Comparison of ENCODE assay signal across 27 cellular contexts in the genomic region with DNA sequence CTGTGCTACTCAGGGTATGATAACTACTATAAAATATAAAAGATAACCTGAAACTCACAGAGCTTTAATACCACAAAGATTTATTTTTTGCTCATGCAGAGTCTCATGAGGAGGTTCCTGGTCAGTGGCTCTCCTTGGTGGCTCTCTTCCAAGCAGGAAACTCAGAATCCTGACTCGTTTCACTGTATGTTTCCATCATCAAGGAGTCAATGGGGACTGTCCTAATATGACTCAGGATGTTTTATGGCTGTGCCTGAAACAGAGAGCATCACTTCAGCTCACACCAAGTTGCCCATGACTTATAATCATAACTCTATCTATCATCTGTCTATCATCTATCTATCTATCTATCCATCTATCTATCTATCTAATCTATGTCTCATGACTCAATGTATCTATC.
"Had no signal": no experiment of that assay in that cellular context is flagged by ENCODE, and none has a peak within 500 bp of the region (broad histone marks: within the 10 kb centered on the region; RNA-seq: fewer than 3 reads in every experiment).

No MANE protein-coding gene starts in this region.

- H3K4me3 Mint-ChIP-seq: activated CD8-positive, alpha-beta T cell treated with anti-CD3 and anti-CD28 coated beads for 36 hours; activated naive CD4-positive, alpha-beta T cell treated with anti-CD3 and anti-CD28 coated beads, Interleukin-2, amount 50 U/mL, for 24 hours; activated T-cell treated with anti-CD3 and anti-CD28 coated beads, Interleukin-2, amount 50 U/mL, for 72 hours; central memory CD8-positive, alpha-beta T cell; T-helper 1 cell treated with Interleukin-12 subunit alpha and Interleukin-12 subunit beta and Interleukin-4 antibody, amounts not matched to agents 30 μg/mL and 1 μg/mL, for 36 hours had no signal

- H3K4me3 ChIP-seq: ascending aorta, body of pancreas, Peyer's patch, SJSA1 had no signal

- H3K9me3 Mint-ChIP-seq: activated CD8-positive, alpha-beta T cell treated with anti-CD3 and anti-CD28 coated beads for 36 hours; central memory CD8-positive, alpha-beta T cell; T-helper 1 cell treated with Interleukin-12 subunit alpha and Interleukin-12 subunit beta and Interleukin-4 antibody, amounts not matched to agents 30 μg/mL and 1 μg/mL, for 36 hours had no signal

- H3K9me3 ChIP-seq: body of pancreas, Peyer's patch, SJSA1 had no signal

- H3K27me3 ChIP-seq: ascending aorta, body of pancreas, Peyer's patch, SJSA1 had no signal

- H3K27ac Mint-ChIP-seq: activated CD8-positive, alpha-beta T cell treated with anti-CD3 and anti-CD28 coated beads for 36 hours; activated naive CD4-positive, alpha-beta T cell treated with anti-CD3 and anti-CD28 coated beads, Interleukin-2, amount 50 U/mL, for 24 hours; activated T-cell treated with anti-CD3 and anti-CD28 coated beads, Interleukin-2, amount 50 U/mL, for 72 hours; T-helper 1 cell treated with Interleukin-12 subunit alpha and Interleukin-12 subunit beta and Interleukin-4 antibody, amounts not matched to agents 30 μg/mL and 1 μg/mL, for 36 hours had no signal

- H3K36me3 Mint-ChIP-seq: activated naive CD4-positive, alpha-beta T cell treated with anti-CD3 and anti-CD28 coated beads, Interleukin-2, amount 50 U/mL, for 24 hours had no signal

- H3K4me1 ChIP-seq: ascending aorta, body of pancreas, Peyer's patch, SJSA1 had no signal

- H3K4me1 Mint-ChIP-seq: activated naive CD4-positive, alpha-beta T cell treated with anti-CD3 and anti-CD28 coated beads, Interleukin-2, amount 50 U/mL, for 24 hours; central memory CD8-positive, alpha-beta T cell had no signal

- DNase-seq: activated CD4-positive, alpha-beta T cell treated with anti-CD3 and anti-CD28 coated beads for 4 hours; activated CD8-positive, alpha-beta memory T cell treated with anti-CD3 and anti-CD28 coated beads, Interleukin-2, amount 50 U/mL, for 4 hours; activated CD8-positive, alpha-beta T cell treated with anti-CD3 and anti-CD28 coated beads for 36 hours; activated naive CD4-positive, alpha-beta T cell; activated T-cell treated with anti-CD3 and anti-CD28 coated beads, Interleukin-2, amount 50 U/mL, for 72 hours; body of pancreas; Kasumi-1; KBM-7; NCI-H1092; NCI-H1930; NCI-H2107; NCI-H2171 treated with DMSO at 0.1 percent for 48 hours; NCI-H345; NCI-H510A; NCI-H526 treated with DMSO at 0.1 percent for 48 hours; NK-92 treated with Interleukin-12 subunit alpha and Interleukin-12 subunit beta, amount 100 ng/mL, for 24 hours; OCI-M1; Peyer's patch; Right ventricle myocardium superior had no signal

- H3K27me3 Mint-ChIP-seq: central memory CD8-positive, alpha-beta T cell had no signal

- ATAC-seq: activated CD4-positive, CD25-positive, alpha-beta regulatory T cell treated with anti-CD3 and anti-CD28 coated beads, Interleukin-2, amount 50 U/mL, for 24 hours; activated CD8-positive, alpha-beta T cell treated with anti-CD3 and anti-CD28 coated beads for 36 hours; activated T-cell treated with anti-CD3 and anti-CD28 coated beads, Interleukin-2, amount 50 U/mL, for 72 hours; body of pancreas; SK-N-SH treated with all-trans-retinoic acid at 6 μM for 48 hours had no signal

- H3K27ac ChIP-seq: ascending aorta, body of pancreas, Peyer's patch, RWPE1, SJSA1 had no signal

- H3K36me3 ChIP-seq: ascending aorta, Peyer's patch, SJSA1 had no signal
